18 cellular contexts compared by ENCODE assay signal in genomic region chr5:6833406-6833805, GRCh38.
DNase-seq lines count a peak whose midpoint lies in the region; ATAC-seq and TF ChIP-seq lines count a peak whose summit lies in the region.
"Had no signal": no experiment of that assay in that cellular context is flagged by ENCODE, and none has a peak within 500 bp of the region (broad histone marks: within the 10 kb centered on the region; RNA-seq: fewer than 3 reads in every experiment).

No MANE protein-coding gene starts in this region.

- intact Hi-C loops in ascending aorta (cut with DNase I): loop anchor here (2.0 kb wide), 1 partner anchor 67 kb away; no protein-coding TSS in a partner anchor

- peak overlapping the region; percentile 52 for H3K4me2 ChIP-seq in skeletal muscle satellite cell (ENCODE audit: low read length)
- H3K4me2 ChIP-seq: PC-9 had no signal

- no peaks in the 10 kb centered on the region for H3K27me3 ChIP-seq in ascending aorta
- no peaks in the 10 kb centered on the region for H3K27me3 ChIP-seq in skeletal muscle satellite cell (ENCODE audit: control insufficient read depth, insufficient read depth, low read length)
- H3K27me3 ChIP-seq: MG63 had no signal

- ATAC-seq in activated naive CD8-positive, alpha-beta T cell treated with anti-CD3 and anti-CD28 coated beads, Interleukin-2, amount 10 ng/mL, durations not matched to agents 7 days and 5 days (ENCODE audit: low read depth): no peak
- ATAC-seq in activated naive CD8-positive, alpha-beta T cell treated with anti-CD3 and anti-CD28 coated beads, Interleukin-2, amount 50 U/mL, for 24 hours: no peak
- ATAC-seq in HG02759 (IDR thresholded peaks at IDR 0.05; ENCODE audit: unreplicated experiment) (no peak), HG03108 (IDR thresholded peaks at IDR 0.05; ENCODE audit: unreplicated experiment) (no peak)

- H3K4me3 ChIP-seq in ascending aorta (no peak overlapping the region), skeletal muscle satellite cell (ENCODE audit: low read length) (no peak overlapping the region)
- H3K4me3 ChIP-seq: MG63, PC-9 had no signal

- TF ChIP-seq CTCF in ascending aorta (IDR thresholded peaks at IDR 0.05): no peak

- H3K9me3 Mint-ChIP-seq in activated naive CD8-positive, alpha-beta T cell treated with anti-CD3 and anti-CD28 coated beads, Interleukin-2, amount 10 ng/mL, durations not matched to agents 7 days and 5 days: peaks cover 8% of the 10 kb centered on the region
- H3K9me3 Mint-ChIP-seq in activated naive CD8-positive, alpha-beta T cell treated with anti-CD3 and anti-CD28 coated beads, Interleukin-2, amount 50 U/mL, for 24 hours: peaks cover 11% of the 10 kb centered on the region

- H3K9me3 ChIP-seq in ascending aorta (no peaks in the 10 kb centered on the region), skeletal muscle satellite cell (replicated peaks; ENCODE audit: low read length) (no peaks in the 10 kb centered on the region)

- H3K27me3 Mint-ChIP-seq in activated naive CD8-positive, alpha-beta T cell treated with anti-CD3 and anti-CD28 coated beads, Interleukin-2, amount 10 ng/mL, durations not matched to agents 7 days and 5 days: no peaks in the 10 kb centered on the region
- peaks cover 8% of the 10 kb centered on the region for H3K27me3 Mint-ChIP-seq in activated naive CD8-positive, alpha-beta T cell treated with anti-CD3 and anti-CD28 coated beads, Interleukin-2, amount 50 U/mL, for 24 hours

- H3K36me3 ChIP-seq in ascending aorta (no peaks in the 10 kb centered on the region), skeletal muscle satellite cell (ENCODE audit: insufficient read depth, low read length) (no peaks in the 10 kb centered on the region)
- H3K36me3 ChIP-seq: MG63 had no signal

- no peak overlapping the region for H3K4me3 Mint-ChIP-seq in activated naive CD8-positive, alpha-beta T cell treated with anti-CD3 and anti-CD28 coated beads, Interleukin-2, amount 10 ng/mL, durations not matched to agents 7 days and 5 days
- no peak overlapping the region for H3K4me3 Mint-ChIP-seq in activated naive CD8-positive, alpha-beta T cell treated with anti-CD3 and anti-CD28 coated beads, Interleukin-2, amount 50 U/mL, for 24 hours
- H3K4me3 Mint-ChIP-seq: HFFc6 had no signal

- H3K4me1 ChIP-seq in ascending aorta: peaks cover 0 to 7% of the 10 kb centered on the region in 2 donors
- H3K4me1 ChIP-seq in skeletal muscle satellite cell (ENCODE audit: control insufficient read depth, insufficient read depth, low read length): peaks cover 11% of the 10 kb centered on the region

- POLR2A ChIA-PET in activated naive CD8-positive, alpha-beta T cell treated with anti-CD3 and anti-CD28 coated beads, Interleukin-2, amount 10 ng/mL, durations not matched to agents 7 days and 5 days (lab: Charles Lee): no interaction called here

- peak overlapping the region; percentile 46 for H3K27ac Mint-ChIP-seq in activated naive CD8-positive, alpha-beta T cell treated with anti-CD3 and anti-CD28 coated beads, Interleukin-2, amount 10 ng/mL, durations not matched to agents 7 days and 5 days
- no peak overlapping the region for H3K27ac Mint-ChIP-seq in activated naive CD8-positive, alpha-beta T cell treated with anti-CD3 and anti-CD28 coated beads, Interleukin-2, amount 50 U/mL, for 24 hours
- H3K27ac Mint-ChIP-seq: HFFc6 had no signal

- H3K9ac ChIP-seq in skeletal muscle satellite cell (ENCODE audit: low read depth, low read length): peak overlapping the region; percentile 67

- H3K4me1 Mint-ChIP-seq in activated naive CD8-positive, alpha-beta T cell treated with anti-CD3 and anti-CD28 coated beads, Interleukin-2, amount 10 ng/mL, durations not matched to agents 7 days and 5 days: peaks cover 48% of the 10 kb centered on the region
- peaks cover 22% of the 10 kb centered on the region for H3K4me1 Mint-ChIP-seq in activated naive CD8-positive, alpha-beta T cell treated with anti-CD3 and anti-CD28 coated beads, Interleukin-2, amount 50 U/mL, for 24 hours

- DNase-seq in activated naive CD8-positive, alpha-beta T cell treated with anti-CD3 and anti-CD28 coated beads, Interleukin-2, amount 10 ng/mL, durations not matched to agents 7 days and 5 days: no peak
- DNase-seq in activated naive CD8-positive, alpha-beta T cell treated with anti-CD3 and anti-CD28 coated beads, Interleukin-2, amount 50 U/mL, for 24 hours: no peak
- DNase-seq in ascending aorta (ENCODE audit: low spot score in 2 of 2): no peak
- no peak for DNase-seq in central memory CD4-positive, alpha-beta T cell
- DNase-seq: DND-41, HFFc6, IMR-90, NCI-H1048, NCI-H1436, NCI-H1930, NCI-H526, PC-9 had no signal

- peaks cover 4% of the 10 kb centered on the region for H3K36me3 Mint-ChIP-seq in activated naive CD8-positive, alpha-beta T cell treated with anti-CD3 and anti-CD28 coated beads, Interleukin-2, amount 10 ng/mL, durations not matched to agents 7 days and 5 days
- no peaks in the 10 kb centered on the region for H3K36me3 Mint-ChIP-seq in activated naive CD8-positive, alpha-beta T cell treated with anti-CD3 and anti-CD28 coated beads, Interleukin-2, amount 50 U/mL, for 24 hours (ENCODE audit: low read depth)

- H3K27ac ChIP-seq in ascending aorta: peak overlapping the region; percentile 56 to 64
- H3K27ac ChIP-seq: C4-2B, PC-9, RWPE1 had no signal
